21 cellular contexts compared by ENCODE assay signal in the genomic region with DNA sequence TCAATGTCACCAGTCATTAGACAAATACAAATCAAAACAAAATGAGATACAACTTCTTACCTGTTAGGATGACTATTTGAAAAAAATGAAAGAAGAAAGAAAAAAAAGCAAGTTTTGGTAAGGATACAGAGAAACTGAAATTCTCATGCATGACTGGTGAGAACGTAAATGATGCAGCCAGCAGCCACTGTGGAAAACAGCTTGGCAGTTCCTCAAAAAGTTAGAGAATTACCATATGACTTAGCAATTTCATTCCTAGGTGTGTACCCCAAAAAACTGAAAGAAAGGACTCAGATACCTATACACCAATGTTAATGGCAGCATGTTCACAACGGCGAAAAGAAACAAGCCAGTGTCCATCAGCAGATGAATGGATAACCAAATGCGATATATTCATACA. TPM values are rescaled to one million over a fixed set of nuclear protein-coding genes. Genes with fewer than 3 reads are reported as not detected.
DNase-seq lines count a peak whose midpoint lies in the region; ATAC-seq, FAIRE-seq and TF ChIP-seq lines count a peak whose summit lies in the region.
"Had no signal": no experiment of that assay in that cellular context is flagged by ENCODE, and none has a peak within 500 bp of the region (broad histone marks: within the 10 kb centered on the region; RNA-seq: fewer than 3 reads in every experiment).

No MANE protein-coding gene starts in this region.

- H3K9me3 ChIP-seq in endodermal cell (ENCODE audit: control insufficient read depth, low read length) (no peaks in the 10 kb centered on the region), spleen (no peaks in the 10 kb centered on the region)
- H3K9me3 ChIP-seq: SK-N-SH had no signal

- no peak for DNase-seq in CD14-positive monocyte (ENCODE audit: low spot score)
- DNase-seq in GM19239 (ENCODE audit: insufficient read length, low spot score), result no peak
- DNase-seq in endodermal cell, result peak; percentile 3
- no peak for DNase-seq in spleen
- DNase-seq in KG1 (lab: John Stamatoyannopoulos, UW), result no peak
- DNase-seq: activated CD8-positive, alpha-beta T cell treated with anti-CD3 and anti-CD28 coated beads for 36 hours; activated naive CD4-positive, alpha-beta T cell; activated T-cell treated with anti-CD3 and anti-CD28 coated beads for 4 hours; amygdala; cortex of kidney; glutamatergic neuron; mesenchymal stem cell; NCI-H1417 treated with DMSO at 0.1 percent for 48 hours; NCI-H510A; occipital lobe; right cardiac atrium; SK-N-SH; WERI-Rb-1 had no signal

- H3K4me1 ChIP-seq in endodermal cell (ENCODE audit: control insufficient read depth, insufficient read depth, low read length) (peaks cover 10% of the 10 kb centered on the region), spleen (peaks cover 5 to 91% (median 50%) of the 10 kb centered on the region in 6 donors)

- no peak overlapping the region for H3K9ac ChIP-seq in endodermal cell (ENCODE audit: extremely low read depth, low read length, poor library complexity, severe bottlenecking)
- H3K9ac ChIP-seq: SK-N-SH had no signal

- peaks cover 83% of the 10 kb centered on the region for H3K4me1 Mint-ChIP-seq in CD14-positive monocyte
- peaks cover 44% of the 10 kb centered on the region for H3K4me1 Mint-ChIP-seq in endodermal cell

- FAIRE-seq in GM19239 (lab: Jason Lieb, UNC), result peak; percentile 80

- no peak for ATAC-seq in GM21528 (IDR thresholded peaks at IDR 0.05; ENCODE audit: low FRiP score, unreplicated experiment)
- no peak for ATAC-seq in HG03097 (IDR thresholded peaks at IDR 0.05; ENCODE audit: low FRiP score, unreplicated experiment)
- ATAC-seq: activated CD8-positive, alpha-beta T cell treated with anti-CD3 and anti-CD28 coated beads for 36 hours; right cardiac atrium had no signal

- no peaks in the 10 kb centered on the region for H3K27me3 ChIP-seq in endodermal cell (ENCODE audit: control insufficient read depth, insufficient read depth, low read length, poor library complexity, severe bottlenecking)
- no peaks in the 10 kb centered on the region for H3K27me3 ChIP-seq in spleen (replicated peaks in 1 of 7)

- H3K9me3 Mint-ChIP-seq in CD14-positive monocyte, result no peaks in the 10 kb centered on the region
- H3K9me3 Mint-ChIP-seq in endodermal cell, result no peaks in the 10 kb centered on the region
- H3K9me3 Mint-ChIP-seq: activated CD8-positive, alpha-beta T cell treated with anti-CD3 and anti-CD28 coated beads for 36 hours; T-helper 2 cell treated with Interferon-gamma antibody and Interleukin-4, amounts not matched to agents 5 μg/mL and 100 μg/mL, for 36 hours had no signal

- intact Hi-C loops in CD14-positive monocyte (cut with micrococcal nuclease) (no loop called here), spleen (cut with DNase I; ENCODE audit: low total_unique reads) (no loop called here)

- H3K27me3 Mint-ChIP-seq in CD14-positive monocyte (ENCODE audit: low read depth in 3 of 3) (peaks cover 0 to 4% (median 0%) of the 10 kb centered on the region in 3 donors), endodermal cell (ENCODE audit: insufficient read depth) (no peaks in the 10 kb centered on the region)
- H3K27me3 Mint-ChIP-seq: activated CD8-positive, alpha-beta T cell treated with anti-CD3 and anti-CD28 coated beads for 36 hours had no signal

- peak overlapping the region; percentile 86 to 96 (median 94) for H3K27ac Mint-ChIP-seq in CD14-positive monocyte
- H3K27ac Mint-ChIP-seq in endodermal cell, result no peak overlapping the region
- H3K27ac Mint-ChIP-seq: activated CD8-positive, alpha-beta T cell treated with anti-CD3 and anti-CD28 coated beads for 36 hours; T-helper 2 cell treated with Interferon-gamma antibody and Interleukin-4, amounts not matched to agents 5 μg/mL and 100 μg/mL, for 36 hours had no signal

- WGBS in endodermal cell (ENCODE audit: insufficient coverage in 1 of 2, insufficient read length in 1 of 2), 2 experiments, result 95 to 100% methylated on average over 3 to 4 of the region's 4 CpGs
- WGBS in spleen, 5 donors, result 76 to 84% (median 81%) methylated on average over 4 of the region's 4 CpGs

- TF ChIP-seq POLR2A in spleen (IDR thresholded peaks at IDR 0.05), result no peak

- H3K27ac ChIP-seq in endodermal cell (ENCODE audit: low read depth, low read length), result no peak overlapping the region
- peak overlapping the region in 7 of 8 donors; percentile 50 to 100 (median 80) for H3K27ac ChIP-seq in spleen
- H3K27ac ChIP-seq: WERI-Rb-1 had no signal

- H3K4me3 ChIP-seq in endodermal cell (ENCODE audit: low read length) (no peak overlapping the region), spleen (peak overlapping the region in 1 of 8 donors; percentile 33)

- peak overlapping the region; percentile 52 to 83 for H3K4me3 Mint-ChIP-seq in CD14-positive monocyte
- H3K4me3 Mint-ChIP-seq in endodermal cell, result no peak overlapping the region
- H3K4me3 Mint-ChIP-seq: activated CD8-positive, alpha-beta T cell treated with anti-CD3 and anti-CD28 coated beads for 36 hours; T-helper 2 cell treated with Interferon-gamma antibody and Interleukin-4, amounts not matched to agents 5 μg/mL and 100 μg/mL, for 36 hours had no signal

- H3K36me3 ChIP-seq in endodermal cell (ENCODE audit: control insufficient read depth, insufficient read depth, low read length) (no peaks in the 10 kb centered on the region), spleen (no peaks in the 10 kb centered on the region)
- H3K36me3 ChIP-seq: WERI-Rb-1 had no signal

- H3K36me3 Mint-ChIP-seq in CD14-positive monocyte (peaks cover 7 to 19% of the 10 kb centered on the region in 2 donors), endodermal cell (ENCODE audit: low read depth) (no peaks in the 10 kb centered on the region)

- no peak for TF ChIP-seq CTCF in CD14-positive monocyte (IDR thresholded peaks at IDR 0.05)
- TF ChIP-seq CTCF in endodermal cell (conservative IDR thresholded peaks at IDR 0.05), result no peak
- no peak for TF ChIP-seq CTCF in spleen (IDR thresholded peaks at IDR 0.05 in 8 of 11, conservative IDR thresholded peaks at IDR 0.05 in 3 of 11)

RNA-seq across cellular contexts. Expression of gene NINJ2, which starts 26.6 kb away (rescaled TPM):
- polyA plus RNA-seq in CD14-positive monocyte (10 to 100 TPM; 73.7 to 92.7 TPM), spleen (10 to 100 TPM in 1 of 3 donors, 1 to 10 TPM in 2; 7.0 to 13.5 (median 8.6) TPM)
- total RNA-seq in endodermal cell (1 to 10 TPM in 1 of 2 donors, under 1 TPM in 1; 0.73 to 5.1 TPM), spleen (10 to 100 TPM in 5 of 7 donors, 1 to 10 TPM in 2; 6.6 to 18.8 (median 10.3) TPM)
- polyA plus RNA-seq in endodermal cell (2013, experiment 1 of 2), result not detected
- 0.41 TPM for polyA plus RNA-seq in endodermal cell (2013, experiment 2 of 2)
